In the genomic region with DNA sequence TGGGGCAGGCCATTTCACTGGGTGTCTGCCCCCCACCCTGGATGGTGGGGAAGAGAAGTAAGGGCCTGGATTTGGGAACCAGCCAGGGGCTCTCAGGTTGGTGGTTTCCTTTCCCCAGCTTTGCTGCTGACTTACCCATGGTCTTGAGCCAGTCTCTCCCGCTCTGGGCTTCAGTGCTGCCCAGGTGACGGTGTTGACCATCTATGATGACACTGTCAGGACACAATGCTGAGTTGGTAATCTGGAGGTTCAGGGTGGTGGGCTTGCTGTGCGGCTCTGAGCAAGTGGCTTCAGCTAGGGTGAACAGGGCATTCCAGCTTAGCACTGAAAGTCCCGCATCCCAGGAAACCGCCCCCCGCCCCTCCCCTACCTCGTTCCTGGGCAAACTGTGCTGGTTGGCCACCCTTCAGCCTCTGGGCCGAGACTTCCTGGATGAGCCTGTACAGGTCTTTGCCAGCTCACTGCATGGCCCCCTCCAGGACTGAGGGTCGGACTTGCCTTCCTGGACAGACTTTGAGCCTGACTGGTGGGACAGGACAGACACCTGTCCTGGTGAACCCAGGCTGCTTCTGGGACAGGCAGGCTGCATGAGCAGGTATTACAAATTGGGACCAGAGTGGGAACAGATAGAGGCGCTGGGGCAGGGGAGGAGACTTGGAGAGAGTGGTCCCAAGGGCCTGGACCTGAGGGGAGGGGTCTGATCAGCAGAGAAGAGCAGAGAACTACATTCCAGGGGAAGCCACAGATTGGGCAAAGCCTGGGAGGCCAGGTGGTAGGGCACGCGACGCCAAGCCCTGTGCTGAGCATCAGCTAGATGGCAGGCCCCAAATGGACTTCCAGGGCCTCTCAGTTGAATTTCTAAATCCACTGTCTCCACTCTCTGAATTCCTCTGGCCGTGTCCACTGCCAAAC, we compare ENCODE assay signal across 1 cellular context.
TF ChIP-seq lines count a peak whose summit lies in the region.

No MANE protein-coding gene starts in this region.

TF ChIP-seq in GM23338, 12 proteins besides CTCF, POLR2A, EP300 and RAD21 (continued from another document):
- TF ChIP-seq, protein P1, sequence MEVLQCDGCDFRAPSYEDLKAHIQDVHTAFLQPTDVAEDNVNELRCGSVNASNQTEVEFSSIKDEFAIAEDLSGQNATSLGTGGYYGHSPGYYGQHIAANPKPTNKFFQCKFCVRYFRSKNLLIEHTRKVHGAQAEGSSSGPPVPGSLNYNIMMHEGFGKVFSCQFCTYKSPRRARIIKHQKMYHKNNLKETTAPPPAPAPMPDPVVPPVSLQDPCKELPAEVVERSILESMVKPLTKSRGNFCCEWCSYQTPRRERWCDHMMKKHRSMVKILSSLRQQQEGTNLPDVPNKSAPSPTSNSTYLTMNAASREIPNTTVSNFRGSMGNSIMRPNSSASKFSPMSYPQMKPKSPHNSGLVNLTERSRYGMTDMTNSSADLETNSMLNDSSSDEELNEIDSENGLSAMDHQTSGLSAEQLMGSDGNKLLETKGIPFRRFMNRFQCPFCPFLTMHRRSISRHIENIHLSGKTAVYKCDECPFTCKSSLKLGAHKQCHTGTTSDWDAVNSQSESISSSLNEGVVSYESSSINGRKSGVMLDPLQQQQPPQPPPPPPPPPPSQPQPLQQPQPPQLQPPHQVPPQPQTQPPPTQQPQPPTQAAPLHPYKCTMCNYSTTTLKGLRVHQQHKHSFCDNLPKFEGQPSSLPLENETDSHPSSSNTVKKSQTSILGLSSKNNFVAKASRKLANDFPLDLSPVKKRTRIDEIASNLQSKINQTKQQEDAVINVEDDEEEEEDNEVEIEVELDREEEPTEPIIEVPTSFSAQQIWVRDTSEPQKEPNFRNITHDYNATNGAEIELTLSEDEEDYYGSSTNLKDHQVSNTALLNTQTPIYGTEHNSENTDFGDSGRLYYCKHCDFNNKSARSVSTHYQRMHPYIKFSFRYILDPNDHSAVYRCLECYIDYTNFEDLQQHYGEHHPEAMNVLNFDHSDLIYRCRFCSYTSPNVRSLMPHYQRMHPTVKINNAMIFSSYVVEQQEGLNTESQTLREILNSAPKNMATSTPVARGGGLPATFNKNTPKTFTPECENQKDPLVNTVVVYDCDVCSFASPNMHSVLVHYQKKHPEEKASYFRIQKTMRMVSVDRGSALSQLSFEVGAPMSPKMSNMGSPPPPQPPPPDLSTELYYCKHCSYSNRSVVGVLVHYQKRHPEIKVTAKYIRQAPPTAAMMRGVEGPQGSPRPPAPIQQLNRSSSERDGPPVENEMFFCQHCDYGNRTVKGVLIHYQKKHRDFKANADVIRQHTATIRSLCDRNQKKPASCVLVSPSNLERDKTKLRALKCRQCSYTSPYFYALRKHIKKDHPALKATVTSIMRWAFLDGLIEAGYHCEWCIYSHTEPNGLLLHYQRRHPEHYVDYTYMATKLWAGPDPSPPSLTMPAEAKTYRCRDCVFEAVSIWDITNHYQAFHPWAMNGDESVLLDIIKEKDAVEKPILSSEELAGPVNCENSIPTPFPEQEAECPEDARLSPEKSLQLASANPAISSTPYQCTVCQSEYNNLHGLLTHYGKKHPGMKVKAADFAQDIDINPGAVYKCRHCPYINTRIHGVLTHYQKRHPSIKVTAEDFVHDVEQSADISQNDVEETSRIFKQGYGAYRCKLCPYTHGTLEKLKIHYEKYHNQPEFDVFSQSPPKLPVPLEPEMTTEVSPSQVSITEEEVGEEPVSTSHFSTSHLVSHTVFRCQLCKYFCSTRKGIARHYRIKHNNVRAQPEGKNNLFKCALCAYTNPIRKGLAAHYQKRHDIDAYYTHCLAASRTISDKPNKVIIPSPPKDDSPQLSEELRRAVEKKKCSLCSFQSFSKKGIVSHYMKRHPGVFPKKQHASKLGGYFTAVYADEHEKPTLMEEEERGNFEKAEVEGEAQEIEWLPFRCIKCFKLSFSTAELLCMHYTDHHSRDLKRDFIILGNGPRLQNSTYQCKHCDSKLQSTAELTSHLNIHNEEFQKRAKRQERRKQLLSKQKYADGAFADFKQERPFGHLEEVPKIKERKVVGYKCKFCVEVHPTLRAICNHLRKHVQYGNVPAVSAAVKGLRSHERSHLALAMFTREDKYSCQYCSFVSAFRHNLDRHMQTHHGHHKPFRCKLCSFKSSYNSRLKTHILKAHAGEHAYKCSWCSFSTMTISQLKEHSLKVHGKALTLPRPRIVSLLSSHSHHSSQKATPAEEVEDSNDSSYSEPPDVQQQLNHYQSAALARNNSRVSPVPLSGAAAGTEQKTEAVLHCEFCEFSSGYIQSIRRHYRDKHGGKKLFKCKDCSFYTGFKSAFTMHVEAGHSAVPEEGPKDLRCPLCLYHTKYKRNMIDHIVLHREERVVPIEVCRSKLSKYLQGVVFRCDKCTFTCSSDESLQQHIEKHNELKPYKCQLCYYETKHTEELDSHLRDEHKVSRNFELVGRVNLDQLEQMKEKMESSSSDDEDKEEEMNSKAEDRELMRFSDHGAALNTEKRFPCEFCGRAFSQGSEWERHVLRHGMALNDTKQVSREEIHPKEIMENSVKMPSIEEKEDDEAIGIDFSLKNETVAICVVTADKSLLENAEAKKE (CRISPR knock-in tag; IDR thresholded peaks at IDR 0.05): no peak
- no peak for TF ChIP-seq JUNB (IDR thresholded peaks at IDR 0.05; ENCODE audit: unreplicated experiment)
- TF ChIP-seq, protein P2, sequence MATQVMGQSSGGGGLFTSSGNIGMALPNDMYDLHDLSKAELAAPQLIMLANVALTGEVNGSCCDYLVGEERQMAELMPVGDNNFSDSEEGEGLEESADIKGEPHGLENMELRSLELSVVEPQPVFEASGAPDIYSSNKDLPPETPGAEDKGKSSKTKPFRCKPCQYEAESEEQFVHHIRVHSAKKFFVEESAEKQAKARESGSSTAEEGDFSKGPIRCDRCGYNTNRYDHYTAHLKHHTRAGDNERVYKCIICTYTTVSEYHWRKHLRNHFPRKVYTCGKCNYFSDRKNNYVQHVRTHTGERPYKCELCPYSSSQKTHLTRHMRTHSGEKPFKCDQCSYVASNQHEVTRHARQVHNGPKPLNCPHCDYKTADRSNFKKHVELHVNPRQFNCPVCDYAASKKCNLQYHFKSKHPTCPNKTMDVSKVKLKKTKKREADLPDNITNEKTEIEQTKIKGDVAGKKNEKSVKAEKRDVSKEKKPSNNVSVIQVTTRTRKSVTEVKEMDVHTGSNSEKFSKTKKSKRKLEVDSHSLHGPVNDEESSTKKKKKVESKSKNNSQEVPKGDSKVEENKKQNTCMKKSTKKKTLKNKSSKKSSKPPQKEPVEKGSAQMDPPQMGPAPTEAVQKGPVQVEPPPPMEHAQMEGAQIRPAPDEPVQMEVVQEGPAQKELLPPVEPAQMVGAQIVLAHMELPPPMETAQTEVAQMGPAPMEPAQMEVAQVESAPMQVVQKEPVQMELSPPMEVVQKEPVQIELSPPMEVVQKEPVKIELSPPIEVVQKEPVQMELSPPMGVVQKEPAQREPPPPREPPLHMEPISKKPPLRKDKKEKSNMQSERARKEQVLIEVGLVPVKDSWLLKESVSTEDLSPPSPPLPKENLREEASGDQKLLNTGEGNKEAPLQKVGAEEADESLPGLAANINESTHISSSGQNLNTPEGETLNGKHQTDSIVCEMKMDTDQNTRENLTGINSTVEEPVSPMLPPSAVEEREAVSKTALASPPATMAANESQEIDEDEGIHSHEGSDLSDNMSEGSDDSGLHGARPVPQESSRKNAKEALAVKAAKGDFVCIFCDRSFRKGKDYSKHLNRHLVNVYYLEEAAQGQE (IDR thresholded peaks at IDR 0.05; ENCODE audit: unreplicated experiment): no peak
- TF ChIP-seq, protein P3, sequence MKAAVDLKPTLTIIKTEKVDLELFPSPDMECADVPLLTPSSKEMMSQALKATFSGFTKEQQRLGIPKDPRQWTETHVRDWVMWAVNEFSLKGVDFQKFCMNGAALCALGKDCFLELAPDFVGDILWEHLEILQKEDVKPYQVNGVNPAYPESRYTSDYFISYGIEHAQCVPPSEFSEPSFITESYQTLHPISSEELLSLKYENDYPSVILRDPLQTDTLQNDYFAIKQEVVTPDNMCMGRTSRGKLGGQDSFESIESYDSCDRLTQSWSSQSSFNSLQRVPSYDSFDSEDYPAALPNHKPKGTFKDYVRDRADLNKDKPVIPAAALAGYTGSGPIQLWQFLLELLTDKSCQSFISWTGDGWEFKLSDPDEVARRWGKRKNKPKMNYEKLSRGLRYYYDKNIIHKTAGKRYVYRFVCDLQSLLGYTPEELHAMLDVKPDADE (IDR thresholded peaks at IDR 0.05): no peak
TF ChIP-seq in GM23338: peak in this region for 0.
